1 cellular context compared by ENCODE assay signal in the genomic region with DNA sequence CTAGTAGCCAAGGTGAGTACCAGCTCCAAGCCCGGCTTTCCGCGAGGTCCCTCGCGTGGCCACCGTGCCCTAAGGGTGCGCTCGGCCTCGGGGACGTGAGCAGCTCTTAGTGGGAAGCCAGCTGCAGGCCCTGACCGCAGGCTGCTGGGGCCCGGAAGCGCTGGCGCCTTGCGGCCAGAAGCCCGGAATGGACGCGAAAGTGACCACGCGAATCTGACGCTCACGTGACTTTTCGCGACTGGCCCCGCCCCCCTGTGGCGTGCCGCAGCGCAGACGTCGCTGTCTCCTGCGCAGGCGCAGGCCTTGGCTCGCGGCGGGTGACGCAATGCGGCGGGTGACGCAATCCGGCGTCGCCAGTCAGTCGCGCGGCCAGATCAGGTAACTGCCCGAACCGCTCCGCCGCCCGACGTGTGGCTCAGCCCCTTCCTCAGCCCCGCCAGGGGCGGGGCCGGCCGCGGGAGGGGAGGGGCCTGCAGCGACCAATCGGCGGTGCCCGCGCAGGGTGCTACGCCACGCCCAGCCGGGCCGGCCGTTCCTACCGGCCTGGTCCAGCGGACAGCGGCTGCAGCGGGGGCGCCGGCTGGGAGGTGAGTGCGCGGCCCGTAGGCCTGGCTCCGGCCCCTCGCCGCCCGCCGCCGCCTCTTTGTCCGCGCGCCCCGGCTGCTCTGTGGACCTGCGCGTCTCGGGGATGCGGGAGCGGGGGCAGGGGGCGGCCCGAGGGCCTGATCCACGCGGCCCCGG.
TF ChIP-seq lines count a peak whose summit lies in the region.

A gene (plus strand): TSS at position 532 of the 741 bp plus-strand sequence. CDS start 2,202 bp downstream, outside the sequence.

TF ChIP-seq in HCT116, 20 proteins besides CTCF, POLR2A, EP300 and RAD21 (continued from another document):
- TF ChIP-seq, protein P1, sequence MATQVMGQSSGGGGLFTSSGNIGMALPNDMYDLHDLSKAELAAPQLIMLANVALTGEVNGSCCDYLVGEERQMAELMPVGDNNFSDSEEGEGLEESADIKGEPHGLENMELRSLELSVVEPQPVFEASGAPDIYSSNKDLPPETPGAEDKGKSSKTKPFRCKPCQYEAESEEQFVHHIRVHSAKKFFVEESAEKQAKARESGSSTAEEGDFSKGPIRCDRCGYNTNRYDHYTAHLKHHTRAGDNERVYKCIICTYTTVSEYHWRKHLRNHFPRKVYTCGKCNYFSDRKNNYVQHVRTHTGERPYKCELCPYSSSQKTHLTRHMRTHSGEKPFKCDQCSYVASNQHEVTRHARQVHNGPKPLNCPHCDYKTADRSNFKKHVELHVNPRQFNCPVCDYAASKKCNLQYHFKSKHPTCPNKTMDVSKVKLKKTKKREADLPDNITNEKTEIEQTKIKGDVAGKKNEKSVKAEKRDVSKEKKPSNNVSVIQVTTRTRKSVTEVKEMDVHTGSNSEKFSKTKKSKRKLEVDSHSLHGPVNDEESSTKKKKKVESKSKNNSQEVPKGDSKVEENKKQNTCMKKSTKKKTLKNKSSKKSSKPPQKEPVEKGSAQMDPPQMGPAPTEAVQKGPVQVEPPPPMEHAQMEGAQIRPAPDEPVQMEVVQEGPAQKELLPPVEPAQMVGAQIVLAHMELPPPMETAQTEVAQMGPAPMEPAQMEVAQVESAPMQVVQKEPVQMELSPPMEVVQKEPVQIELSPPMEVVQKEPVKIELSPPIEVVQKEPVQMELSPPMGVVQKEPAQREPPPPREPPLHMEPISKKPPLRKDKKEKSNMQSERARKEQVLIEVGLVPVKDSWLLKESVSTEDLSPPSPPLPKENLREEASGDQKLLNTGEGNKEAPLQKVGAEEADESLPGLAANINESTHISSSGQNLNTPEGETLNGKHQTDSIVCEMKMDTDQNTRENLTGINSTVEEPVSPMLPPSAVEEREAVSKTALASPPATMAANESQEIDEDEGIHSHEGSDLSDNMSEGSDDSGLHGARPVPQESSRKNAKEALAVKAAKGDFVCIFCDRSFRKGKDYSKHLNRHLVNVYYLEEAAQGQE (IDR thresholded peaks at IDR 0.05; ENCODE audit: low read depth): no peak
- TF ChIP-seq SRF (IDR thresholded peaks at IDR 0.05; ENCODE audit: low read depth) (peak; percentile 87), YY1 (IDR thresholded peaks at IDR 0.05; ENCODE audit: extremely low read depth, insufficient replicate concordance, low read depth, low read length) (peak; percentile 38), ELF1 (IDR thresholded peaks at IDR 0.05; ENCODE audit: borderline replicate concordance, low read depth) (peak; percentile 66; the same call in 1 of the 2 replicates), ZFX (IDR thresholded peaks at IDR 0.05) (peak; percentile 77), ZNF274 (IDR thresholded peaks at IDR 0.05; ENCODE audit: low read depth, low read length) (no peak), SP1 (IDR thresholded peaks at IDR 0.05; ENCODE audit: low read depth) (peak; percentile 90), POLR2AphosphoS5 (IDR thresholded peaks at IDR 0.05; ENCODE audit: low read depth, low read length) (peak; percentile 86), FOSL1 (IDR thresholded peaks at IDR 0.05; ENCODE audit: low read depth) (no peak), EGR1 (IDR thresholded peaks at IDR 0.05; ENCODE audit: low read depth) (peak; percentile 34; the same call in 1 of the 2 replicates), EZH2 (IDR thresholded peaks at IDR 0.05) (no peak), CEBPB (IDR thresholded peaks at IDR 0.05; ENCODE audit: low read depth) (peak; percentile 99), SIN3A (IDR thresholded peaks at IDR 0.05; ENCODE audit: low read depth) (peak; percentile 85; the same call in 1 of the 2 replicates), JUND (IDR thresholded peaks at IDR 0.05) (no peak), CBX3 (IDR thresholded peaks at IDR 0.05; ENCODE audit: low read depth) (0 out of 2 replicates have a peak, but pooled peaks have one; percentile 50), EZH2phosphoT487 (IDR thresholded peaks at IDR 0.05; ENCODE audit: borderline replicate concordance) (no peak)
- TF ChIP-seq, protein P2, sequence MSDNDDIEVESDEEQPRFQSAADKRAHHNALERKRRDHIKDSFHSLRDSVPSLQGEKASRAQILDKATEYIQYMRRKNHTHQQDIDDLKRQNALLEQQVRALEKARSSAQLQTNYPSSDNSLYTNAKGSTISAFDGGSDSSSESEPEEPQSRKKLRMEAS (IDR thresholded peaks at IDR 0.05): peak; percentile 96
- TF ChIP-seq, protein P3, sequence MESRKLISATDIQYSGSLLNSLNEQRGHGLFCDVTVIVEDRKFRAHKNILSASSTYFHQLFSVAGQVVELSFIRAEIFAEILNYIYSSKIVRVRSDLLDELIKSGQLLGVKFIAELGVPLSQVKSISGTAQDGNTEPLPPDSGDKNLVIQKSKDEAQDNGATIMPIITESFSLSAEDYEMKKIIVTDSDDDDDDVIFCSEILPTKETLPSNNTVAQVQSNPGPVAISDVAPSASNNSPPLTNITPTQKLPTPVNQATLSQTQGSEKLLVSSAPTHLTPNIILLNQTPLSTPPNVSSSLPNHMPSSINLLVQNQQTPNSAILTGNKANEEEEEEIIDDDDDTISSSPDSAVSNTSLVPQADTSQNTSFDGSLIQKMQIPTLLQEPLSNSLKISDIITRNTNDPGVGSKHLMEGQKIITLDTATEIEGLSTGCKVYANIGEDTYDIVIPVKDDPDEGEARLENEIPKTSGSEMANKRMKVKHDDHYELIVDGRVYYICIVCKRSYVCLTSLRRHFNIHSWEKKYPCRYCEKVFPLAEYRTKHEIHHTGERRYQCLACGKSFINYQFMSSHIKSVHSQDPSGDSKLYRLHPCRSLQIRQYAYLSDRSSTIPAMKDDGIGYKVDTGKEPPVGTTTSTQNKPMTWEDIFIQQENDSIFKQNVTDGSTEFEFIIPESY (IDR thresholded peaks at IDR 0.05; ENCODE audit: extremely low read depth, insufficient replicate concordance, low read length): no peak
